ENCODE assay signal across 11 cellular contexts in the genomic region with DNA sequence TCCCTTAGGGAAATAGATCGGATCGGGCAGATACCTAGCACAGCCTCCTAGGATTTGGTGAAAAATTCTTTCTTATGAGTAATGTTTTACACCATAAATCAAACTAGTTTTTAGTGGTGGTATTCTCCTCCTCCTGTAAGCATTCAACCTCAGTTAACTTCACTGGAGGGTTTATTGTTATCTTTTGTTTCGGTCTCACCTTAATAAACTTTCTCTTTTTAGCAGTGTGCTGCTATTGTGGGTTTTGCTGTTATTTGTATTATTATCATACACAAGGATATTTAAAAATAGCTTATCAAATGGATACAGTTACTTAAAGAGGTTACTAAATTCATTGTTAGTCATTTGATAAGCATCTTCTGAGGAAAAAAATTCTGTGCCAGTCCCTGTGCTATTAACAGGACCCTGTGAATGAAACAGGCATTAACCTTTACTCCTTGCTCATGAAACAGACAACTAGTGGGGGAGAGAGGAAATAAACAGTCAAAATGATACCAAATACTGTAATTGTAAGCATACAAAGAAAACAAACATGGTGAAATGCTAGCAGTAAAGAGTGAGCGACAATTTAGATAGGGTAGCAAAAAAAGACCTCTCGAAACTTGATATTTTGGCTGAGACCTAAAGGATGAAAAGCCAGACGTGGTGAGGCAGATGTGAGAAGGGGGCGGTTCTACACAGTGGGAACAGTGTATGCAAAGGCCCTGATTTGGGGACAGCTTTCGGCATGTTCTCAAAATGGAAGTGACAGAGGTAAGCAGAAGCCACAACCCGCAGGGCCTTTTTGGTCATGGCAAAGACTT.
DNase-seq lines count a peak whose midpoint lies in the region; ATAC-seq, FAIRE-seq and TF ChIP-seq lines count a peak whose summit lies in the region.
"Had no signal": no experiment of that assay in that cellular context is flagged by ENCODE, and none has a peak within 500 bp of the region (broad histone marks: within the 10 kb centered on the region; RNA-seq: fewer than 3 reads in every experiment).

No MANE protein-coding gene starts in this region.

- peak; percentile 28 for FAIRE-seq in GM12891 (lab: Jason Lieb, UNC)

- ATAC-seq in GM19395 (IDR thresholded peaks at IDR 0.05; ENCODE audit: unreplicated experiment) (peak; percentile 92), HG02763 (IDR thresholded peaks at IDR 0.05; ENCODE audit: unreplicated experiment) (peak; percentile 95), HG03469 (IDR thresholded peaks at IDR 0.05; ENCODE audit: unreplicated experiment) (peak; percentile 93), omental fat pad (ENCODE audit: low FRiP score) (no peak)

- TF ChIP-seq POLR2A in GM12891 (IDR thresholded peaks at IDR 0.05; ENCODE audit: low read depth, low read length), result no peak

- TF ChIP-seq CTCF in omental fat pad (IDR thresholded peaks at IDR 0.05), result no peak

- intact Hi-C loops in posterior cingulate gyrus (cut with DNase I), result no loop called here

- DNase-seq in GM12891 (ENCODE audit: insufficient read length, low spot score) (no peak), nucleus accumbens (lab: John Stamatoyannopoulos, UW) (no peak), posterior cingulate gyrus (no peak), HCEC 1CT (no peak), omental fat pad (ENCODE audit: low spot score) (no peak)
- DNase-seq: GDM1, RPMI8226, stomach had no signal

TF ChIP-seq in GM12891, 5 proteins besides CTCF, POLR2A, EP300 and RAD21:
- TF ChIP-seq SPI1 (IDR thresholded peaks at IDR 0.05; ENCODE audit: low read depth, low read length) (no peak), POU2F2 (IDR thresholded peaks at IDR 0.05; ENCODE audit: low read depth, low read length) (no peak), TAF1 (IDR thresholded peaks at IDR 0.05; ENCODE audit: low read depth, low read length) (no peak), POLR2AphosphoS5 (IDR thresholded peaks at IDR 0.05; ENCODE audit: low read depth, low read length) (no peak), PAX5 (IDR thresholded peaks at IDR 0.05; ENCODE audit: insufficient read depth, low read length, severe bottlenecking) (no peak)
